ENCODE assay signal across 8 cellular contexts in genomic region chr21:42232176-42232825, GRCh38. TPM values are rescaled to one million over a fixed set of nuclear protein-coding genes. Genes with fewer than 3 reads are reported as not detected.
DNase-seq lines count a peak whose midpoint lies in the region; ATAC-seq and TF ChIP-seq lines count a peak whose summit lies in the region.

No MANE protein-coding gene starts in this region.

- peak overlapping the region; percentile 91 for H3K27ac ChIP-seq in OCI-LY3 (ENCODE audit: low read length)
- peak overlapping the region in 3 of 4 donors; percentile 77 to 90 (median 86) for H3K27ac ChIP-seq in esophagus squamous epithelium
- peak overlapping the region; percentile 77 for H3K27ac ChIP-seq in subcutaneous abdominal adipose tissue (ENCODE audit: low read depth, low read length)
- H3K27ac ChIP-seq in SK-N-SH (ENCODE audit: low read depth in 2 of 2, low read length in 1 of 2) = no peak overlapping the region; a peak in 1 of 4 replicates

- intact Hi-C loops in esophagus squamous epithelium (cut with DNase I) = no loop called here

- no peaks in the 10 kb centered on the region for H3K9me2 ChIP-seq in SK-N-SH

- ATAC-seq in activated CD8-positive, alpha-beta memory T cell treated with anti-CD3 and anti-CD28 coated beads, Interleukin-2, amount 10 ng/mL, durations not matched to agents 7 days and 5 days = no peak

- no peak for DNase-seq in activated CD8-positive, alpha-beta memory T cell treated with anti-CD3 and anti-CD28 coated beads, Interleukin-2, amount 10 ng/mL, durations not matched to agents 7 days and 5 days
- no peak for DNase-seq in activated CD8-positive, alpha-beta memory T cell treated with anti-CD3 and anti-CD28 coated beads for 24 hours
- DNase-seq in esophagus squamous epithelium (lab: John Stamatoyannopoulos, UW) (no peak), DMS53 (lab: John Stamatoyannopoulos, UW) (no peak), SK-N-SH (no peak)
- DNase-seq in stimulated activated CD4-positive, alpha-beta T cell treated with anti-CD3 and anti-CD28 coated beads, Interleukin-4, amount 100 ng/mL, for 24 hours = no peak

- no peak overlapping the region for H2AFZ ChIP-seq in OCI-LY3 (ENCODE audit: low read depth, low read length)
- no peak overlapping the region for H2AFZ ChIP-seq in SK-N-SH (ENCODE audit: low read depth)

- peak overlapping the region; percentile 97 for H3K4me2 ChIP-seq in OCI-LY3 (ENCODE audit: low read length)
- no peak overlapping the region for H3K4me2 ChIP-seq in SK-N-SH

- H3K27me3 ChIP-seq in OCI-LY3 (ENCODE audit: low read depth, low read length) (peaks cover 4% of the 10 kb centered on the region; the same call in 1 of the 2 replicates), esophagus squamous epithelium (peaks cover 0 to 72% (median 0%) of the 10 kb centered on the region in 4 donors), subcutaneous abdominal adipose tissue (ENCODE audit: control insufficient read depth in 5 of 5, insufficient read depth in 4 of 5, low read length in 5 of 5) (peaks cover 0 to 9% (median 0%) of the 10 kb centered on the region in 5 donors), SK-N-SH (ENCODE audit: insufficient read depth) (peaks cover 6% of the 10 kb centered on the region; the same call in 1 of the 2 replicates)

- peaks cover 88% of the 10 kb centered on the region for H3K4me1 Mint-ChIP-seq in activated CD8-positive, alpha-beta memory T cell treated with anti-CD3 and anti-CD28 coated beads, Interleukin-2, amount 10 ng/mL, durations not matched to agents 7 days and 5 days

- TF ChIP-seq POLR2A in esophagus squamous epithelium (IDR thresholded peaks at IDR 0.05) = no peak

- TF ChIP-seq CTCF in OCI-LY3 (IDR thresholded peaks at IDR 0.05; ENCODE audit: low read depth, low read length) (no peak), esophagus squamous epithelium (IDR thresholded peaks at IDR 0.05) (no peak), SK-N-SH (IDR thresholded peaks at IDR 0.05) (no peak)

- H3K4me3 ChIP-seq in OCI-LY3 (ENCODE audit: low read length) (peak overlapping the region; percentile 76; the same call in 1 of the 2 replicates), esophagus squamous epithelium (no peak overlapping the region), subcutaneous abdominal adipose tissue (ENCODE audit: low read depth in 1 of 5, low read length in 5 of 5) (no peak overlapping the region), SK-N-SH (ENCODE audit: low read depth in 2 of 2, low read length in 1 of 2) (no peak overlapping the region)

- 33 to 65% methylated on average over 2 to 7 of the region's 8 CpGs for WGBS in esophagus squamous epithelium, 2 donors
- 51% methylated on average over 6 of the region's 8 CpGs for WGBS in SK-N-SH (ENCODE audit: low lambda C conversion rate)

- peak overlapping the region; percentile 28; the same call in 1 of the 2 replicates for H3K9ac ChIP-seq in OCI-LY3 (ENCODE audit: low read length)
- H3K9ac ChIP-seq in subcutaneous abdominal adipose tissue (ENCODE audit: low read length in 5 of 5) = peak overlapping the region in 1 of 5 donors; percentile 62
- H3K9ac ChIP-seq in SK-N-SH = no peak overlapping the region

- H3F3A ChIP-seq in SK-N-SH (replicated peaks; ENCODE audit: insufficient read depth) = no peaks in the 10 kb centered on the region

- TF ChIP-seq RAD21 in SK-N-SH (IDR thresholded peaks at IDR 0.05; ENCODE audit: low read length) = no peak

- CTCF ChIA-PET in activated CD8-positive, alpha-beta memory T cell treated with anti-CD3 and anti-CD28 coated beads, Interleukin-2, amount 10 ng/mL, durations not matched to agents 7 days and 5 days (lab: Charles Lee) = interaction anchor here (0.6 to 3.6 kb wide), 8 partner anchors 12 to 171 kb away, joined by 3 to 25 read pairs (median 8); partner anchors contain the start of gene ABCG1
- CTCF ChIA-PET in SK-N-SH (lab: Yijun Ruan, JAX) = interaction anchor here (1.3 to 2.5 kb wide), 4 partner anchors 8 to 115 kb away, joined by 3 to 11 read pairs (median 5); no protein-coding TSS in a partner anchor

- TF ChIP-seq EP300 in SK-N-SH (IDR thresholded peaks at IDR 0.05; ENCODE audit: borderline replicate concordance in 1 of 2, low read depth in 1 of 2, low read length in 1 of 2) = no peak

- peak overlapping the region; percentile 19 for H3K4me3 Mint-ChIP-seq in activated CD8-positive, alpha-beta memory T cell treated with anti-CD3 and anti-CD28 coated beads, Interleukin-2, amount 10 ng/mL, durations not matched to agents 7 days and 5 days

- H3K79me2 ChIP-seq in OCI-LY3 (ENCODE audit: low read length) (no peaks in the 10 kb centered on the region), SK-N-SH (ENCODE audit: insufficient read depth) (no peaks in the 10 kb centered on the region)

- peak overlapping the region; percentile 89 for H3K27ac Mint-ChIP-seq in activated CD8-positive, alpha-beta memory T cell treated with anti-CD3 and anti-CD28 coated beads, Interleukin-2, amount 10 ng/mL, durations not matched to agents 7 days and 5 days

- H3K36me3 ChIP-seq in OCI-LY3 (replicated peaks; ENCODE audit: low read depth, low read length) = no peaks in the 10 kb centered on the region
- no peaks in the 10 kb centered on the region for H3K36me3 ChIP-seq in esophagus squamous epithelium
- no peaks in the 10 kb centered on the region for H3K36me3 ChIP-seq in subcutaneous abdominal adipose tissue (ENCODE audit: control insufficient read depth in 5 of 5, insufficient read depth in 5 of 5, low read length in 5 of 5)
- no peaks in the 10 kb centered on the region for H3K36me3 ChIP-seq in SK-N-SH (replicated peaks in 1 of 2; ENCODE audit: control insufficient read depth in 1 of 2, insufficient read depth in 2 of 2, low read length in 1 of 2)

- H3K9me3 Mint-ChIP-seq in activated CD8-positive, alpha-beta memory T cell treated with anti-CD3 and anti-CD28 coated beads, Interleukin-2, amount 10 ng/mL, durations not matched to agents 7 days and 5 days (ENCODE audit: low read depth) = no peaks in the 10 kb centered on the region

- H3K36me3 Mint-ChIP-seq in activated CD8-positive, alpha-beta memory T cell treated with anti-CD3 and anti-CD28 coated beads, Interleukin-2, amount 10 ng/mL, durations not matched to agents 7 days and 5 days = peaks cover 12% of the 10 kb centered on the region

- POLR2A ChIA-PET in SK-N-SH (lab: Yijun Ruan, JAX) = interaction anchor here (2.9 kb wide), 1 partner anchor 12 kb away, joined by 28 read pairs; the partner anchor contains the start of gene ABCG1

- no peaks in the 10 kb centered on the region for H3K27me3 Mint-ChIP-seq in activated CD8-positive, alpha-beta memory T cell treated with anti-CD3 and anti-CD28 coated beads, Interleukin-2, amount 10 ng/mL, durations not matched to agents 7 days and 5 days

- H3K4me1 ChIP-seq in OCI-LY3 (ENCODE audit: low read length) = peaks cover 64% of the 10 kb centered on the region
- H3K4me1 ChIP-seq in esophagus squamous epithelium = peaks cover 50 to 97% (median 80%) of the 10 kb centered on the region in 3 donors
- H3K4me1 ChIP-seq in subcutaneous abdominal adipose tissue (ENCODE audit: control insufficient read depth in 5 of 5, insufficient read depth in 5 of 5, low read length in 5 of 5) = peaks cover 40 to 95% (median 69%) of the 10 kb centered on the region in 5 donors
- H3K4me1 ChIP-seq in SK-N-SH (ENCODE audit: control insufficient read depth in 1 of 2, insufficient read depth in 2 of 2, low read depth in 1 of 2, low read length in 1 of 2) = peaks cover 8 to 52% of the 10 kb centered on the region in 2 experiments; a peak in 3 of 4 replicates

- H3K9me3 ChIP-seq in OCI-LY3 (ENCODE audit: insufficient read depth, low read length) = no peaks in the 10 kb centered on the region; the same call in 1 of the 2 replicates
- no peaks in the 10 kb centered on the region for H3K9me3 ChIP-seq in esophagus squamous epithelium
- H3K9me3 ChIP-seq in subcutaneous abdominal adipose tissue (ENCODE audit: control insufficient read depth in 5 of 5, low read length in 5 of 5) = no peaks in the 10 kb centered on the region
- no peaks in the 10 kb centered on the region for H3K9me3 ChIP-seq in SK-N-SH

- H4K20me1 ChIP-seq in OCI-LY3 (ENCODE audit: insufficient read depth, low read length) (no peaks in the 10 kb centered on the region), SK-N-SH (ENCODE audit: insufficient read depth) (no peaks in the 10 kb centered on the region)

TF ChIP-seq in SK-N-SH, 30 proteins besides CTCF, POLR2A, EP300 and RAD21:
- TF ChIP-seq JUND (IDR thresholded peaks at IDR 0.05) = no peak
TF ChIP-seq in SK-N-SH: peak in this region for 0.

RNA-seq across cellular contexts. Expression of gene ABCG1, which starts 13.4 kb away (rescaled TPM):
- 10 to 100 TPM in 1 of 2 experiments, 1 to 10 TPM in 1; 6.7 to 13.2 TPM for total RNA-seq in activated CD8-positive, alpha-beta memory T cell treated with anti-CD3 and anti-CD28 coated beads, Interleukin-2, amount 10 ng/mL, durations not matched to agents 7 days and 5 days
- 10 to 100 TPM in 1 of 4 donors, 1 to 10 TPM in 3; 2.6 to 10.9 (median 3.7) TPM for total RNA-seq in esophagus squamous epithelium
- polyA plus RNA-seq in SK-N-SH (2012; rRNA removed) = 0.07 and 0.11 TPM in 2 replicates
- 0.06 and 0.13 TPM in 2 replicates for polyA plus RNA-seq in SK-N-SH (2012; cell fraction: cytosol; rRNA removed)
- polyA plus RNA-seq in SK-N-SH (2012; cell fraction: nucleus; rRNA removed) = 0.14 and 0.18 TPM in 2 replicates

Comparison
In these comparisons a context has a peak if more than half of its experiments do, and no peak if none do; other contexts are left out.
1. H3K27ac ChIP-seq: peak in OCI-LY3 (single experiment), esophagus squamous epithelium (3 of 4) and subcutaneous abdominal adipose tissue (single experiment); none in SK-N-SH (0 of 2).